ENCODE assay signal across 15 cellular contexts in genomic region chr15:77527831-77528231, GRCh38.
A peak's percentile ranks its signal among the peaks of the same experiment; 100 is the strongest.
DNase-seq lines count a peak whose midpoint lies in the region; ATAC-seq and FAIRE-seq lines count a peak whose summit lies in the region.
"Had no signal": no experiment of that assay in that cellular context is flagged by ENCODE, and none has a peak within 500 bp of the region (broad histone marks: within the 10 kb centered on the region; RNA-seq: fewer than 3 reads in every experiment).

No MANE protein-coding gene starts in this region.

- no peaks in the 10 kb centered on the region for H3K9me3 ChIP-seq in BLaER1
- no peaks in the 10 kb centered on the region for H3K9me3 ChIP-seq in SK-N-MC (ENCODE audit: low read depth, low read length)
- peaks cover 0 to 8% of the 10 kb centered on the region in 2 donors for H3K9me3 ChIP-seq in neuronal stem cell (replicated peaks in 1 of 2; ENCODE audit: control insufficient read depth in 2 of 2, insufficient read depth in 1 of 2, low read depth in 1 of 2, low read length in 2 of 2)
- H3K9me3 ChIP-seq: HAP-1 had no signal

- no peaks in the 10 kb centered on the region for H4K20me1 ChIP-seq in BLaER1

- FAIRE-seq in urothelium cell line (lab: Jason Lieb, UNC): no peak

- peak overlapping the region; percentile 39 for H3K18ac ChIP-seq in neuronal stem cell (ENCODE audit: low read length)

- no peak for DNase-seq in SK-N-MC (ENCODE audit: low read depth, low spot score)
- DNase-seq in left cardiac atrium: no peak
- DNase-seq in neuronal stem cell (ENCODE audit: low spot score): no peak
- DNase-seq in urothelium cell line (ENCODE audit: low spot score): no peak
- no peak for DNase-seq in NCI-H128 (lab: John Stamatoyannopoulos, UW; ENCODE audit: unreplicated experiment)
- DNase-seq in NCI-H1105 (lab: John Stamatoyannopoulos, UW): no peak
- DNase-seq: activated naive CD4-positive, alpha-beta T cell treated with anti-CD3 and anti-CD28 coated beads for 36 hours; effector CD8-positive, alpha-beta T cell; GF-D8; NCI-H1048; nucleus accumbens had no signal

- H3K4me3 ChIP-seq in BLaER1 (no peak overlapping the region), SK-N-MC (no peak overlapping the region), neuronal stem cell (ENCODE audit: low read length in 2 of 2) (no peak overlapping the region)
- H3K4me3 ChIP-seq: HAP-1 had no signal

- H3K27ac ChIP-seq in BLaER1 (peak overlapping the region; percentile 57), SK-N-MC (peak overlapping the region; percentile 71), neuronal stem cell (replicated peaks; ENCODE audit: low read length) (no peak overlapping the region)

- WGBS in neuronal stem cell (ENCODE audit: extremely low coverage in 2 of 2, insufficient read length in 2 of 2, insufficient replicate concordance in 1 of 2), 2 donors: no CpG with 5 or more reads among the region's 6 CpGs

- H3K9ac ChIP-seq in BLaER1 (peak overlapping the region; percentile 68), SK-N-MC (ENCODE audit: insufficient read length) (no peak overlapping the region), neuronal stem cell (ENCODE audit: low read depth, low read length, poor library complexity) (no peak overlapping the region)

- intact Hi-C loops in left cardiac atrium (cut with DNase I): no loop called here

- H3K4me2 ChIP-seq in BLaER1: peak overlapping the region; percentile 84
- no peak overlapping the region for H3K4me2 ChIP-seq in neuronal stem cell (ENCODE audit: insufficient read depth, low read length, poor library complexity, severe bottlenecking)

- H3K36me3 ChIP-seq in BLaER1 (no peaks in the 10 kb centered on the region), SK-N-MC (ENCODE audit: insufficient read depth, low read length) (no peaks in the 10 kb centered on the region), neuronal stem cell (replicated peaks in 1 of 2; ENCODE audit: control insufficient read depth in 2 of 2, insufficient read depth in 2 of 2, low read length in 2 of 2) (no peaks in the 10 kb centered on the region)
- H3K36me3 ChIP-seq: HAP-1 had no signal

- H4K8ac ChIP-seq in neuronal stem cell (ENCODE audit: low read depth, low read length): no peak overlapping the region

- H3K79me1 ChIP-seq in neuronal stem cell (ENCODE audit: low read depth, low read length): no peaks in the 10 kb centered on the region

- peak overlapping the region; percentile 73 for H2BK15ac ChIP-seq in neuronal stem cell (ENCODE audit: low read length)

- H2BK12ac ChIP-seq in neuronal stem cell (ENCODE audit: low read length): no peak overlapping the region

- H2AK5ac ChIP-seq in neuronal stem cell (ENCODE audit: low read depth, low read length): peak overlapping the region; percentile 51

- no peak overlapping the region for H4K91ac ChIP-seq in neuronal stem cell (ENCODE audit: low read depth, low read length, poor library complexity)

- ATAC-seq in left cardiac atrium (peak; percentile 27 to 50), HG03175 (IDR thresholded peaks at IDR 0.05; ENCODE audit: unreplicated experiment) (no peak)
- ATAC-seq: stimulated activated memory B cell treated with anti-CD40 and anti-IgM and Interleukin-4, amounts not matched to agents 10 μg/mL and 1 μg/mL and 100 μg/mL, for 72 hours had no signal

- H3K23ac ChIP-seq in neuronal stem cell (ENCODE audit: low read depth, low read length, poor library complexity): no peak overlapping the region

- H3K4ac ChIP-seq in neuronal stem cell (ENCODE audit: low read length): no peak overlapping the region

- peak overlapping the region; percentile 40 for H2BK5ac ChIP-seq in neuronal stem cell (ENCODE audit: low read length)

- peak overlapping the region; percentile 91 for H2AFZ ChIP-seq in neuronal stem cell (ENCODE audit: low read length)

- H3K14ac ChIP-seq in neuronal stem cell (ENCODE audit: low read length): no peak overlapping the region

- H3K27me3 ChIP-seq in BLaER1 (no peaks in the 10 kb centered on the region), neuronal stem cell (ENCODE audit: control insufficient read depth in 3 of 3, insufficient read depth in 3 of 3, low read depth in 1 of 3, low read length in 3 of 3) (no peaks in the 10 kb centered on the region)

- H3K4me1 ChIP-seq in BLaER1: peaks cover 41% of the 10 kb centered on the region
- H3K4me1 ChIP-seq in neuronal stem cell (ENCODE audit: control insufficient read depth in 2 of 2, insufficient read depth in 1 of 2, low read depth in 1 of 2, low read length in 2 of 2): peaks cover 29 to 34% of the 10 kb centered on the region in 2 donors
- H3K4me1 ChIP-seq: HAP-1 had no signal

- no peak overlapping the region for H2BK120ac ChIP-seq in neuronal stem cell (ENCODE audit: low read depth, low read length)
